ENCODE assay signal across 8 cellular contexts in genomic region chr20:52312131-52312729, GRCh38.
DNase-seq lines count a peak whose midpoint lies in the region; ATAC-seq, FAIRE-seq and TF ChIP-seq lines count a peak whose summit lies in the region.

No MANE protein-coding gene starts in this region.

- H2AK9ac ChIP-seq in IMR-90 (replicated peaks; ENCODE audit: low read depth, low read length, poor library complexity), result no peak overlapping the region

- TF ChIP-seq CTCF in IMR-90 (conservative IDR thresholded peaks at IDR 0.05; ENCODE audit: low read depth, low read length), result peak; percentile 76
- peak; percentile 29 to 66 (median 52) for TF ChIP-seq CTCF in gastroesophageal sphincter (IDR thresholded peaks at IDR 0.05)

- no peak overlapping the region for H3K56ac ChIP-seq in IMR-90 (ENCODE audit: extremely low read depth, insufficient read depth, low read length)

- no peak overlapping the region for H2BK15ac ChIP-seq in IMR-90 (ENCODE audit: low read depth, low read length)

- no peak overlapping the region for H3K4ac ChIP-seq in IMR-90 (ENCODE audit: low read depth, low read length)

- no peak overlapping the region for H4K91ac ChIP-seq in IMR-90 (ENCODE audit: insufficient read depth, low read depth, low read length)

- H2BK5ac ChIP-seq in IMR-90 (ENCODE audit: low read depth, low read length, poor library complexity, severe bottlenecking), result no peak overlapping the region

- peak; percentile 60 for DNase-seq in IMR-90
- peak; percentile 61 for DNase-seq in NT2/D1 (ENCODE audit: low read depth, low spot score)
- peak; percentile 11 for DNase-seq in activated T-helper 9 cell treated with anti-CD3 and anti-CD28 coated beads, Interleukin-2, amount 50 U/mL, for 16 hours (ENCODE audit: low read depth)
- peak; percentile 66 for DNase-seq in pons (ENCODE audit: low spot score)

- no peak overlapping the region for H2AFZ ChIP-seq in IMR-90 (replicated peaks; ENCODE audit: low read length, poor library complexity)

- ATAC-seq in IMR-90 (ENCODE audit: low read depth), result peak; percentile 89
- ATAC-seq in gastroesophageal sphincter, result no peak
- no peak for ATAC-seq in GM19397 (IDR thresholded peaks at IDR 0.05; ENCODE audit: unreplicated experiment)
- no peak for ATAC-seq in HG02840 (IDR thresholded peaks at IDR 0.05; ENCODE audit: low FRiP score, unreplicated experiment)

- no peak overlapping the region for H2BK120ac ChIP-seq in IMR-90 (ENCODE audit: low read depth, low read length)

- no peak overlapping the region for H3K9ac ChIP-seq in IMR-90 (ENCODE audit: low read depth, low read length)
- no peak overlapping the region for H3K9ac ChIP-seq in NT2/D1 (ENCODE audit: insufficient read length, low read depth)

- TF ChIP-seq RAD21 in IMR-90 (IDR thresholded peaks at IDR 0.05; ENCODE audit: low read length), result peak; percentile 79

- no peaks in the 10 kb centered on the region for H3K79me1 ChIP-seq in IMR-90 (ENCODE audit: low read depth in 1 of 2, low read length in 2 of 2)

- no peak overlapping the region for H3K4me3 ChIP-seq in IMR-90 (ENCODE audit: insufficient read depth, low read depth, low read length)
- H3K4me3 ChIP-seq in NT2/D1 (ENCODE audit: insufficient read length, low read depth), result no peak overlapping the region
- H3K4me3 ChIP-seq in gastroesophageal sphincter, result no peak overlapping the region

- TF ChIP-seq EP300 in gastroesophageal sphincter (IDR thresholded peaks at IDR 0.05), result no peak

- no peak overlapping the region for H3K4me2 ChIP-seq in IMR-90 (ENCODE audit: low read depth, low read length)

- peaks cover 3% of the 10 kb centered on the region for H3K27me3 ChIP-seq in IMR-90 (ENCODE audit: control insufficient read depth, insufficient read depth, low read length)
- no peaks in the 10 kb centered on the region for H3K27me3 ChIP-seq in NT2/D1 (ENCODE audit: insufficient read depth, insufficient read length)
- no peaks in the 10 kb centered on the region for H3K27me3 ChIP-seq in gastroesophageal sphincter

- no peak overlapping the region for H2BK20ac ChIP-seq in IMR-90 (ENCODE audit: low read depth, low read length)

- TF ChIP-seq POLR2A in IMR-90 (IDR thresholded peaks at IDR 0.05; ENCODE audit: low read depth, low read length), result no peak
- TF ChIP-seq POLR2A in gastroesophageal sphincter (IDR thresholded peaks at IDR 0.05), result no peak

- H4K20me1 ChIP-seq in IMR-90 (ENCODE audit: insufficient read depth, low read length), result no peaks in the 10 kb centered on the region

- no peaks in the 10 kb centered on the region for H3K9me3 ChIP-seq in IMR-90 (ENCODE audit: control insufficient read depth, insufficient read depth, low read length)
- H3K9me3 ChIP-seq in NT2/D1 (ENCODE audit: insufficient read depth, low read length), result no peaks in the 10 kb centered on the region
- H3K9me3 ChIP-seq in gastroesophageal sphincter, result peaks cover 0 to 6% (median 0%) of the 10 kb centered on the region in 3 donors

- no peak overlapping the region for H4K8ac ChIP-seq in IMR-90 (ENCODE audit: low read depth in 2 of 2, low read length in 2 of 2)

- no TSS peak for BruUV-seq in IMR-90 (replicated peaks; lab: Mats Ljungman, UMichigan)

- peak; percentile 84 for FAIRE-seq in G401.6 (lab: Jason Lieb, UNC)

- H3K27ac ChIP-seq in IMR-90 (ENCODE audit: insufficient read depth, low read length) (no peak overlapping the region), gastroesophageal sphincter (no peak overlapping the region)

- H3K18ac ChIP-seq in IMR-90 (ENCODE audit: low read depth, low read length), result no peak overlapping the region

- WGBS in IMR-90 (ENCODE audit: extremely low coverage in 2 of 2, insufficient read length in 1 of 2), 2 experiments, result no CpG with 5 or more reads among the region's 2 CpGs
- WGBS in gastroesophageal sphincter (ENCODE audit: low coverage in 1 of 2), 2 donors, result 21 to 48% methylated on average over 2 of the region's 2 CpGs

- dilution Hi-C loops in IMR-90 (cut with HindIII; ENCODE audit: low sequenced_read_pairs, unreplicated experiment), result no loop called here

- POLR2A ChIA-PET in IMR-90 (lab: Charles Lee; ENCODE audit: unreplicated experiment), result interaction anchor here (0.6 kb wide), 1 partner anchor 291 kb away, joined by 3 read pairs; no protein-coding TSS in a partner anchor

- H3K36me3 ChIP-seq in IMR-90 (ENCODE audit: control insufficient read depth, insufficient read depth, low read length) (no peaks in the 10 kb centered on the region), NT2/D1 (ENCODE audit: insufficient read depth, insufficient read length, low read length) (no peaks in the 10 kb centered on the region), gastroesophageal sphincter (no peaks in the 10 kb centered on the region)

- H2AK5ac ChIP-seq in IMR-90 (ENCODE audit: low read depth, low read length), result no peak overlapping the region

- CTCF ChIA-PET in IMR-90 (lab: Yijun Ruan, JAX), result interaction anchor here (0.6 to 2.8 kb wide), 18 partner anchors 8 to 1236 kb away, joined by 3 to 14 read pairs (median 3); no protein-coding TSS in a partner anchor

- no peak overlapping the region for H3K23ac ChIP-seq in IMR-90 (ENCODE audit: low read depth, low read length)

- H3K4me1 ChIP-seq in IMR-90 (ENCODE audit: control insufficient read depth, insufficient read depth, low read length), result no peaks in the 10 kb centered on the region
- peaks cover 4% of the 10 kb centered on the region for H3K4me1 ChIP-seq in NT2/D1 (ENCODE audit: insufficient read depth, insufficient read length)
- H3K4me1 ChIP-seq in gastroesophageal sphincter, result peaks cover 0 to 6% (median 0%) of the 10 kb centered on the region in 3 donors

- no peak overlapping the region for H3K14ac ChIP-seq in IMR-90 (replicated peaks; ENCODE audit: low read depth, low read length)

- no peak overlapping the region for H4K5ac ChIP-seq in IMR-90 (ENCODE audit: low read depth, low read length)

- no peaks in the 10 kb centered on the region for H3K9me1 ChIP-seq in IMR-90 (ENCODE audit: insufficient read depth, low read length)

- intact Hi-C loops in IMR-90 (cut with micrococcal nuclease), result loop anchor here (1.0 to 10.0 kb wide), 5 partner anchors 67 to 1627 kb away; no protein-coding TSS in a partner anchor

- in situ Hi-C loops in IMR-90 (cut with MboI; ENCODE audit: low sequenced_read_pairs), result loop anchor here (10.0 to 25.0 kb wide), 2 partner anchors 900 to 1233 kb away; no protein-coding TSS in a partner anchor

TF ChIP-seq in IMR-90, 13 proteins besides CTCF, POLR2A, EP300 and RAD21:
- TF ChIP-seq SMC3 (IDR thresholded peaks at IDR 0.05; ENCODE audit: low read depth, low read length) (peak; percentile 66; the same call in 1 of the 2 replicates), MAZ (IDR thresholded peaks at IDR 0.05; ENCODE audit: borderline replicate concordance, low read depth, low read length) (no peak)
TF ChIP-seq in IMR-90: peak in this region for 1.

Comparison
In these comparisons a context has a peak if more than half of its experiments do, and no peak if none do; other contexts are left out.
1. DNase-seq: peak in every context shown above with its lines; median percentile 66 in pons; 61 in NT2/D1; 60 in IMR-90; 11 in activated T-helper 9 cell treated with anti-CD3 and anti-CD28 coated beads, Interleukin-2, amount 50 U/mL, for 16 hours.